In the genomic region with DNA sequence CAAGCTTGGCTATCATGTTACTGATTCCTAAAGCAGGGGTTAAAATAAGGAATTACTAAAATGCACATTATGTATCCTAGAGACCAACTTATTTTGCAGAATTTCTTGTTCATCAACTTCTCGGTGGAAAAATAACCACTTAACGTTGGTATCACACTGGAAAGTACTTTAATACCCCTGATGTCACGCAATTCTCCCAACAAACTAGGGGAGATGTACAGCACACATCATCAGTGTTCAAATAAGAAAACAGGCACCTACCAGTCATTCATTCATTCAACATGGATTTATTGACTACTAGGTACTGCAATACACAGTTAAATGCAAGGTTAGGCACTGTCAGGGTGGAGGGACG, we compare ENCODE assay signal across 9 cellular contexts. TPM values are rescaled to one million over a fixed set of nuclear protein-coding genes. Genes with fewer than 3 reads are reported as not detected.
DNase-seq lines count a peak whose midpoint lies in the region; ATAC-seq and TF ChIP-seq lines count a peak whose summit lies in the region.
"Had no signal": no experiment of that assay in that cellular context is flagged by ENCODE, and none has a peak within 500 bp of the region (broad histone marks: within the 10 kb centered on the region; RNA-seq: fewer than 3 reads in every experiment).

No MANE protein-coding gene starts in this region.

- no peak overlapping the region for H2BK20ac ChIP-seq in IMR-90 (ENCODE audit: low read depth, low read length)

- peaks cover 28% of the 10 kb centered on the region for H3K36me3 ChIP-seq in IMR-90 (ENCODE audit: control insufficient read depth, insufficient read depth, low read length)
- H3K36me3 ChIP-seq in muscle layer of colon (ENCODE audit: insufficient read depth, low read length), result peaks cover 41% of the 10 kb centered on the region

- peak overlapping the region; percentile 87 for H3K27ac ChIP-seq in 22Rv1
- H3K27ac ChIP-seq in IMR-90 (ENCODE audit: insufficient read depth, low read length), result peak overlapping the region; percentile 95
- H3K27ac ChIP-seq in muscle layer of colon (ENCODE audit: low read depth, low read length), result peak overlapping the region; percentile 86

- peak overlapping the region; percentile 67 for H2AK5ac ChIP-seq in IMR-90 (ENCODE audit: low read depth, low read length)

- BruUV-seq in IMR-90 (replicated peaks; lab: Mats Ljungman, UMichigan), result no TSS peak

- peak overlapping the region; percentile 74 for H2BK5ac ChIP-seq in IMR-90 (ENCODE audit: low read depth, low read length, poor library complexity, severe bottlenecking)

- H3K4me2 ChIP-seq in IMR-90 (ENCODE audit: low read depth, low read length), result peak overlapping the region; percentile 91

- H2AFZ ChIP-seq in IMR-90 (replicated peaks; ENCODE audit: low read length, poor library complexity), result peak overlapping the region; percentile 81

- peak overlapping the region; percentile 93 for H3K9ac ChIP-seq in IMR-90 (ENCODE audit: low read depth, low read length)
- H3K9ac ChIP-seq in muscle layer of colon (ENCODE audit: low read length), result peak overlapping the region; percentile 96

- no peaks in the 10 kb centered on the region for H4K20me1 ChIP-seq in IMR-90 (ENCODE audit: insufficient read depth, low read length)

- H3K18ac ChIP-seq in IMR-90 (ENCODE audit: low read depth, low read length), result peak overlapping the region; percentile 59; the same call in 1 of the 2 replicates

- ATAC-seq in IMR-90 (ENCODE audit: low read depth) (no peak), HG02759 (IDR thresholded peaks at IDR 0.05; ENCODE audit: unreplicated experiment) (no peak)

- H3K9me3 Mint-ChIP-seq in chondrocyte (ENCODE audit: low read depth), result no peaks in the 10 kb centered on the region

- in situ Hi-C loops in IMR-90 (cut with MboI; ENCODE audit: low sequenced_read_pairs), result no loop called here

- 0% methylated on average over 2 of the region's 4 CpGs; no CpG with 5 or more reads in 1 of the 2 experiments for WGBS in IMR-90 (ENCODE audit: extremely low coverage in 2 of 2, insufficient read length in 1 of 2), 2 experiments

- TF ChIP-seq CTCF in 22Rv1 (IDR thresholded peaks at IDR 0.05) (no peak), IMR-90 (conservative IDR thresholded peaks at IDR 0.05; ENCODE audit: low read depth, low read length) (no peak), chondrocyte (IDR thresholded peaks at IDR 0.05) (no peak)

- peak overlapping the region; percentile 33 for H2AK9ac ChIP-seq in IMR-90 (replicated peaks; ENCODE audit: low read depth, low read length, poor library complexity)

- peaks cover 21% of the 10 kb centered on the region for H3K36me3 Mint-ChIP-seq in chondrocyte (ENCODE audit: low read depth)

- H3K79me1 ChIP-seq in IMR-90 (ENCODE audit: low read depth in 1 of 2, low read length in 2 of 2), result peaks cover 21 to 33% of the 10 kb centered on the region in 2 experiments

- H4K5ac ChIP-seq in IMR-90 (ENCODE audit: low read depth, low read length), result peak overlapping the region; percentile 91

- peak overlapping the region; percentile 97 for H3K14ac ChIP-seq in IMR-90 (replicated peaks; ENCODE audit: low read depth, low read length)

- intact Hi-C loops in IMR-90 (cut with micrococcal nuclease), result loop anchor here (1.0 kb wide), 1 partner anchor 110 kb away; no protein-coding TSS in a partner anchor

- peak overlapping the region; percentile 93 for H3K23ac ChIP-seq in IMR-90 (ENCODE audit: low read depth, low read length)

- H3K4me3 Mint-ChIP-seq in chondrocyte (ENCODE audit: unreplicated experiment), result peak overlapping the region; percentile 94

- H3K4me3 ChIP-seq in IMR-90 (ENCODE audit: insufficient read depth, low read depth, low read length) (peak overlapping the region; percentile 84), muscle layer of colon (ENCODE audit: low read depth in 1 of 2, low read length in 2 of 2) (peak overlapping the region; percentile 91 to 93)

- H3K4me1 ChIP-seq in IMR-90 (ENCODE audit: control insufficient read depth, insufficient read depth, low read length) (peaks cover 3% of the 10 kb centered on the region), muscle layer of colon (ENCODE audit: insufficient read depth, low read length) (peaks cover 16% of the 10 kb centered on the region)

- H3K27ac Mint-ChIP-seq in chondrocyte (ENCODE audit: unreplicated experiment), result peak overlapping the region; percentile 93

- H3K4ac ChIP-seq in IMR-90 (ENCODE audit: low read depth, low read length), result peak overlapping the region; percentile 86

- H3K9me3 ChIP-seq in IMR-90 (ENCODE audit: control insufficient read depth, insufficient read depth, low read length) (no peaks in the 10 kb centered on the region), muscle layer of colon (ENCODE audit: low read length) (no peaks in the 10 kb centered on the region)

- peak overlapping the region; percentile 87 to 95 for H4K8ac ChIP-seq in IMR-90 (ENCODE audit: low read depth in 2 of 2, low read length in 2 of 2)

- peak overlapping the region; percentile 87 for H3K56ac ChIP-seq in IMR-90 (ENCODE audit: extremely low read depth, insufficient read depth, low read length)

- CTCF ChIA-PET in IMR-90 (lab: Yijun Ruan, JAX), result interaction anchor here (0.9 kb wide), 1 partner anchor 9 kb away, joined by 4 read pairs; no protein-coding TSS in a partner anchor

- no peak for TF ChIP-seq POLR2A in IMR-90 (IDR thresholded peaks at IDR 0.05; ENCODE audit: low read depth, low read length)

- H3K27me3 ChIP-seq in IMR-90 (ENCODE audit: control insufficient read depth, insufficient read depth, low read length), result peaks cover 2% of the 10 kb centered on the region; the same call in 1 of the 2 replicates
- no peaks in the 10 kb centered on the region for H3K27me3 ChIP-seq in muscle layer of colon (ENCODE audit: control insufficient read depth in 1 of 2, insufficient read depth in 2 of 2, low read length in 2 of 2)

- DNase-seq in IMR-90, result no peak
- no peak for DNase-seq in chondrocyte (ENCODE audit: low spot score)
- DNase-seq in hypothalamus (lab: John Stamatoyannopoulos, UW), result no peak
- no peak for DNase-seq in LoVo (ENCODE audit: low spot score)
- no peak for DNase-seq in SK-N-DZ (ENCODE audit: low spot score)

- H2BK15ac ChIP-seq in IMR-90 (ENCODE audit: low read depth, low read length), result 0 out of 3 replicates have a peak overlapping the region, but pooled peaks have one; percentile 19

- POLR2A ChIA-PET in IMR-90 (lab: Charles Lee; ENCODE audit: unreplicated experiment), result no interaction called here

- H3K4me1 Mint-ChIP-seq in chondrocyte (ENCODE audit: low read depth), result peaks cover 11% of the 10 kb centered on the region

- dilution Hi-C loops in IMR-90 (cut with HindIII; ENCODE audit: low sequenced_read_pairs, unreplicated experiment), result loop anchor here (25.0 kb wide), 1 partner anchor 134 kb away; no protein-coding TSS in a partner anchor

- H4K91ac ChIP-seq in IMR-90 (ENCODE audit: insufficient read depth, low read depth, low read length), result peak overlapping the region; percentile 70

- H2BK120ac ChIP-seq in IMR-90 (ENCODE audit: low read depth, low read length), result peak overlapping the region; percentile 42; the same call in 1 of the 2 replicates

- no peaks in the 10 kb centered on the region for H3K27me3 Mint-ChIP-seq in chondrocyte (ENCODE audit: low read depth)

- H3K9me1 ChIP-seq in IMR-90 (ENCODE audit: insufficient read depth, low read length), result no peaks in the 10 kb centered on the region

- TF ChIP-seq RAD21 in IMR-90 (IDR thresholded peaks at IDR 0.05; ENCODE audit: low read length), result no peak

TF ChIP-seq in IMR-90, 13 proteins besides CTCF, POLR2A, EP300 and RAD21 (continues in another document):
- TF ChIP-seq FOS (IDR thresholded peaks at IDR 0.05; ENCODE audit: low read depth, low read length), result no peak
- TF ChIP-seq BHLHE40 (IDR thresholded peaks at IDR 0.05; ENCODE audit: low read depth, low read length), result no peak
- TF ChIP-seq RCOR1 (IDR thresholded peaks at IDR 0.05; ENCODE audit: insufficient replicate concordance, low read length), result no peak
- TF ChIP-seq MAFK (IDR thresholded peaks at IDR 0.05; ENCODE audit: low read depth, low read length), result no peak
- TF ChIP-seq MXI1 (IDR thresholded peaks at IDR 0.05; ENCODE audit: borderline replicate concordance, low read depth, low read length), result no peak
- no peak for TF ChIP-seq CEBPB (IDR thresholded peaks at IDR 0.05; ENCODE audit: low read depth, low read length)
- TF ChIP-seq CHD1 (IDR thresholded peaks at IDR 0.05; ENCODE audit: low read depth, low read length), result no peak
- no peak for TF ChIP-seq NFE2L2 (IDR thresholded peaks at IDR 0.05; ENCODE audit: low read depth, low read length)
- no peak for TF ChIP-seq MAZ (IDR thresholded peaks at IDR 0.05; ENCODE audit: borderline replicate concordance, low read depth, low read length)

RNA-seq across cellular contexts. Expression of a gene that starts 0.6 kb away (rescaled TPM):
- total RNA-seq in IMR-90 (2012; rRNA removed) (18.3 and 31.9 TPM in 2 replicates), chondrocyte (29.0 to 31.1 TPM (median 30.6 TPM) in 3 replicates)
- polyA plus RNA-seq in IMR-90 (2012; rRNA removed), result 12.7 and 16.2 TPM in 2 replicates
- 5.2 TPM in 2 replicates for polyA plus RNA-seq in IMR-90 (2012; cell fraction: cytosol; rRNA removed)
- polyA plus RNA-seq in IMR-90 (2012; cell fraction: nucleus; rRNA removed; ENCODE audit: low replicate concordance), result 5.6 and 24.4 TPM in 2 replicates
- 27.6 and 34.8 TPM in 2 replicates for polyA plus RNA-seq in SK-N-DZ (2014; cell fraction: cytosol; rRNA removed)
- 8.6 and 13.6 TPM in 2 replicates for polyA plus RNA-seq in SK-N-DZ (2014; cell fraction: nucleus; rRNA removed)

RNA-seq across cellular contexts. Expression of a gene that starts 30.5 kb away (rescaled TPM):
- under 0.01 TPM in 2 replicates for total RNA-seq in IMR-90 (2012; rRNA removed)
- polyA plus RNA-seq in IMR-90 (2012; rRNA removed), result 0.03 and 0.15 TPM in 2 replicates
- 0.10 TPM in 1 of 2 replicates, not detected in the other for polyA plus RNA-seq in IMR-90 (2012; cell fraction: cytosol; rRNA removed)
- 0.05 and 0.27 TPM in 2 replicates for polyA plus RNA-seq in IMR-90 (2012; cell fraction: nucleus; rRNA removed; ENCODE audit: low replicate concordance)
- 0.15 to 0.25 TPM (median 0.23 TPM) in 3 replicates for total RNA-seq in chondrocyte
- polyA plus RNA-seq in SK-N-DZ (2014; cell fraction: cytosol; rRNA removed), result 0.01 and 0.05 TPM in 2 replicates
- polyA plus RNA-seq in SK-N-DZ (2014; cell fraction: nucleus; rRNA removed), result 0.05 TPM in 1 of 2 replicates, not detected in the other

RNA-seq across cellular contexts. Expression of a gene that starts 50.1 kb away (rescaled TPM):
- total RNA-seq in IMR-90 (2012; rRNA removed) (not detected in 2 replicates), chondrocyte (not detected in 3 replicates)
- not detected in 2 replicates for polyA plus RNA-seq in IMR-90 (2012; rRNA removed)
- polyA plus RNA-seq in IMR-90 (2012; cell fraction: cytosol; rRNA removed), result not detected in 2 replicates
- not detected in 2 replicates for polyA plus RNA-seq in IMR-90 (2012; cell fraction: nucleus; rRNA removed; ENCODE audit: low replicate concordance)
- polyA plus RNA-seq in SK-N-DZ (2014; cell fraction: cytosol; rRNA removed), result not detected in 2 replicates
- polyA plus RNA-seq in SK-N-DZ (2014; cell fraction: nucleus; rRNA removed), result not detected in 2 replicates
- total RNA-seq: RPMI7951 had no signal

RNA-seq across cellular contexts. Expression of a gene that starts 56.6 kb away (rescaled TPM):
- total RNA-seq in IMR-90 (2012; rRNA removed) (not detected in 2 replicates), chondrocyte (not detected in 3 replicates)
- polyA plus RNA-seq in IMR-90 (2012; rRNA removed), result not detected in 2 replicates
- polyA plus RNA-seq in IMR-90 (2012; cell fraction: cytosol; rRNA removed), result not detected in 2 replicates
- not detected in 2 replicates for polyA plus RNA-seq in IMR-90 (2012; cell fraction: nucleus; rRNA removed; ENCODE audit: low replicate concordance)
- not detected in 2 replicates for polyA plus RNA-seq in SK-N-DZ (2014; cell fraction: cytosol; rRNA removed)
- polyA plus RNA-seq in SK-N-DZ (2014; cell fraction: nucleus; rRNA removed), result 0.11 and 0.62 TPM in 2 replicates
